Comparison of ENCODE assay signal across 26 cellular contexts in the genomic region with DNA sequence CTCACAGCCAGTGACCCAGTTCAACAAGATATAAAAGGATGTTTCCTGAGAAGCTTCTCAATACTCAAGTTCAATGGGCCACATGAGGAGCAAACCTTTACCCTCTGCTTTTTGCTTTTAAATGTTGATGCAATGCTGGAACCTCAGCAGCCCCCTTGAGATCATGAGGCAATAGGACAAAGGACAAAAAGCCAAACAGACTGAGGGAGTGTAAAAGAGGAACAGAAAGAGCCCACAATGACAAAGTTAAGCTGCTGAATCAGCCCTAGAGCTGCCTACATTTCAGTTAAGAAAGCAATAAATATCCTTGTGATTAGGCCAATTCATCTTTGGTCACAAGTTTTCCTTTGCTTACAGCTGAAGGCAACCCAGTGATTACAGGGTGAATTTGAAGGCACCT.
"Had no signal": no experiment of that assay in that cellular context is flagged by ENCODE, and none has a peak within 500 bp of the region (broad histone marks: within the 10 kb centered on the region; RNA-seq: fewer than 3 reads in every experiment).

No MANE protein-coding gene starts in this region.

- DNase-seq: activated B cell treated with CpG ODN at 0.5 μM for 24 hours; activated CD4-positive, alpha-beta T cell treated with anti-CD3 and anti-CD28 coated beads for 4 hours; activated CD4-positive, alpha-beta T cell treated with anti-CD3 and anti-CD28 coated beads, Interleukin-2, amount 50 U/mL, for 48 hours; activated CD8-positive, alpha-beta memory T cell treated with anti-CD3 and anti-CD28 coated beads, Interleukin-2, amount 50 U/mL, for 48 hours; activated naive CD4-positive, alpha-beta T cell; activated T-cell treated with anti-CD3 and anti-CD28 coated beads, Interleukin-2, amount 50 U/mL, for 4 hours; adrenal gland; brain microvascular endothelial cell; central memory CD4-positive, alpha-beta T cell; dermis blood vessel endothelial cell; effector CD8-positive, alpha-beta T cell; foreskin melanocyte; lower lobe of right lung; mesendoderm; mucosa of descending colon; nephron progenitor cell; pancreas; psoas muscle; spleen; stimulated activated CD4-positive, alpha-beta T cell treated with anti-CD3 and anti-CD28 coated beads, Interleukin-4, amount 100 ng/mL, for 1 hour; stimulated activated naive CD4-positive, alpha-beta T cell; testis; upper lobe of left lung had no signal

- H3K27ac ChIP-seq: adrenal gland, ascending aorta, brain microvascular endothelial cell, lower lobe of right lung, pancreas, psoas muscle, right atrium auricular region, spleen, testis, upper lobe of left lung had no signal

- H3K9me3 ChIP-seq: ascending aorta, lower lobe of right lung, mucosa of descending colon, pancreas, testis, upper lobe of left lung had no signal

- H3K4me1 ChIP-seq: adrenal gland, ascending aorta, lower lobe of right lung, pancreas, psoas muscle, right atrium auricular region, spleen, testis, upper lobe of left lung had no signal

- H3K36me3 ChIP-seq: adrenal gland, ascending aorta, brain microvascular endothelial cell, lower lobe of right lung, pancreas, right atrium auricular region, spleen, upper lobe of left lung had no signal

- H3K4me3 ChIP-seq: adrenal gland, ascending aorta, lower lobe of right lung, mucosa of descending colon, pancreas, psoas muscle, right atrium auricular region, spleen, testis, upper lobe of left lung had no signal

- H3K27me3 ChIP-seq: adrenal gland, ascending aorta, brain microvascular endothelial cell, pancreas, right atrium auricular region, testis, upper lobe of left lung had no signal

- FAIRE-seq: endothelial cell of umbilical vein, pancreas had no signal
